8 cellular contexts compared by ENCODE assay signal in the genomic region with DNA sequence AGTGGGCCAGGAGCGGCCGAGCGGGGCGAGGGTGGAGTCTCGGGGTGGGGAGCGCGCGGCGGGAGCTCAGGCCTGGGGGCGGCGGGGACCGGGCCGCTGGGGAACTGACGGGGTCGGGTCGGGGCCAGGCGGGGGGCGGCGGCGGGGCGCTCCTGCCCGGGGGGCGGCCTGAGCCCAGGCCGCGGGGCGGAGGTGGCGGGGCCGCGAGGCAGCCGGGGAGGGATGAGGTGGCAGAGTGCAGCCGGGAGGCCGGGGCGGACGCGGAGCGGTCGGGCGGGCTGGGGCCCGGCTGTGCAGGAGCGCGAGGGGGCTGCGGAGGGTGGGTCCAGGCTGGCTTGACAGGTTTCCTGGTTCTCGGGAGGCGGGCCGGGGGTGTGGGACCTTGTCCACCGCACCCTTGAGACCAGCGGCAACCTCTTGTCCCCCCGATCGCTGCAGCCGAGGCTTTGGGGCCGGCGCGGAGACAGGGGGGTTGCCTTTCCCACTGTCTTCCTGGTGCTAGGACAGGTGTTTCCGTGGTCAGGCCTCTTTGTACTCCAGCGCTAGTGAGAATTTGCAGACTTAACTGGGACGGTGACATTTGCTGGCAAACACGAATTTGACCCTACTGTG. TPM values are rescaled to one million over a fixed set of nuclear protein-coding genes. Genes with fewer than 3 reads are reported as not detected.
DNase-seq lines count a peak whose midpoint lies in the region; ATAC-seq and TF ChIP-seq lines count a peak whose summit lies in the region.
"Not testable (repeated sequence)": the region's sequence is repeated elsewhere in the genome, so short reads cannot be mapped to it uniquely, and the experiment has no call there.

No MANE protein-coding gene starts in this region.

- H3K4me3 ChIP-seq in Peyer's patch (peak overlapping the region; percentile 88 to 98 (median 94)), fibroblast of mammary gland (ENCODE audit: control insufficient read depth, low read depth, low read length) (peak overlapping the region; percentile 67), mucosa of stomach (ENCODE audit: low read length) (peak overlapping the region; percentile 41)

- intact Hi-C loops in Calu3 (cut with micrococcal nuclease; ENCODE audit: unreplicated experiment): not testable (repeated sequence)

- not testable (repeated sequence) for H3K4me1 Mint-ChIP-seq in Calu3 (ENCODE audit: low read depth, unreplicated experiment)

- not testable (repeated sequence) for TF ChIP-seq POLR2A in Peyer's patch (IDR thresholded peaks at IDR 0.05)

- DNase-seq in Calu3: peak; percentile 12
- peak; percentile 22 to 59 (median 52) for DNase-seq in Peyer's patch
- peak; percentile 4 for DNase-seq in activated gamma-delta T cell treated with anti-CD3 and anti-CD28 coated beads, Interleukin-2, amount 50 U/mL, for 16 hours (ENCODE audit: low read depth)
- DNase-seq in fibroblast of mammary gland (ENCODE audit: low read depth): not testable (repeated sequence)
- peak; percentile 0 to 8 for DNase-seq in stimulated activated CD8-positive, alpha-beta memory T cell treated with anti-CD3 and anti-CD28 coated beads, Interleukin-15, amount 100 ng/mL, for 4 hours (ENCODE audit: low read depth in 2 of 2)

- H3K9me3 Mint-ChIP-seq in Calu3 (ENCODE audit: low read depth, unreplicated experiment): not testable (repeated sequence)

- H3K27me3 Mint-ChIP-seq in Calu3 (ENCODE audit: unreplicated experiment): not testable (repeated sequence)

- peak overlapping the region; percentile 80 to 90 (median 84) for H3K27ac ChIP-seq in Peyer's patch

- BruUV-seq in Calu3 (replicated peaks; lab: Mats Ljungman, UMichigan): not testable (repeated sequence)

- CTCF ChIA-PET in Calu3 (lab: Charles Lee): not testable (repeated sequence)

- ATAC-seq in GM21367 (IDR thresholded peaks at IDR 0.05; ENCODE audit: unreplicated experiment) (peak; percentile 18), HG03342 (IDR thresholded peaks at IDR 0.05; ENCODE audit: unreplicated experiment) (peak; percentile 34)

- H3K36me3 Mint-ChIP-seq in Calu3 (ENCODE audit: insufficient read depth, unreplicated experiment): peaks cover 17% of the 10 kb centered on the region

- not testable (repeated sequence) for H3K4me1 ChIP-seq in Peyer's patch; mucosa of stomach (ENCODE audit: control insufficient read depth, insufficient read depth, low read length)

- TF ChIP-seq CTCF in Calu3 (IDR thresholded peaks at IDR 0.05; ENCODE audit: unreplicated experiment); Peyer's patch (IDR thresholded peaks at IDR 0.05); fibroblast of mammary gland (conservative IDR thresholded peaks at IDR 0.05; ENCODE audit: control insufficient read depth, insufficient read depth, low read depth, low read length): not testable (repeated sequence)

- H3K36me3 ChIP-seq in Peyer's patch; mucosa of stomach (ENCODE audit: control insufficient read depth, insufficient read depth, low read length): not testable (repeated sequence)

- not testable (repeated sequence) for H3K27ac Mint-ChIP-seq in Calu3 (ENCODE audit: unreplicated experiment)

- peak overlapping the region; percentile 64 for H3K9ac ChIP-seq in mucosa of stomach (ENCODE audit: low read length)

- H3K9me3 ChIP-seq in Peyer's patch; mucosa of stomach (ENCODE audit: control insufficient read depth, low read length): not testable (repeated sequence)

- H3K4me3 Mint-ChIP-seq in Calu3 (ENCODE audit: low read depth, unreplicated experiment): peak overlapping the region; percentile 54

- not testable (repeated sequence) for H3K27me3 ChIP-seq in Peyer's patch; mucosa of stomach (ENCODE audit: control insufficient read depth, insufficient read depth, low read length)

RNA-seq across cellular contexts. Expression of a gene that starts 0.8 kb away (rescaled TPM):
- 22.9 and 25.3 TPM in 2 replicates for total RNA-seq in Calu3 (2022)
- total RNA-seq in Peyer's patch: 10 to 100 TPM in 2 of 4 donors, 1 to 10 TPM in 2; 5.0 to 11.0 (median 9.4) TPM

Comparison
In these comparisons a context has a peak if more than half of its experiments do, and no peak if none do; other contexts are left out.
1. H3K4me3 ChIP-seq: peak in every context shown above with its lines; median percentile 94 in Peyer's patch; 67 in fibroblast of mammary gland; 41 in mucosa of stomach.